In genomic region chr6:31617010-31617409, GRCh38 we compare ENCODE assay signal across 20 cellular contexts. TPM values are rescaled to one million over a fixed set of nuclear protein-coding genes. Genes with fewer than 3 reads are reported as not detected.
A peak's percentile ranks its signal among the peaks of the same experiment; 100 is the strongest.
DNase-seq lines count a peak whose midpoint lies in the region; ATAC-seq, FAIRE-seq and TF ChIP-seq lines count a peak whose summit lies in the region.
"Had no signal": no experiment of that assay in that cellular context is flagged by ENCODE, and none has a peak within 500 bp of the region (broad histone marks: within the 10 kb centered on the region; RNA-seq: fewer than 3 reads in every experiment).

No MANE protein-coding gene starts in this region.

- H3K27me3 ChIP-seq in Caco-2 (replicated peaks; ENCODE audit: control insufficient read depth, insufficient read depth, low read length) = no peaks in the 10 kb centered on the region
- H3K27me3 ChIP-seq: ascending aorta, ovary, right lobe of liver, vagina had no signal

- H3K27me3 Mint-ChIP-seq in activated CD4-positive, alpha-beta T cell treated with anti-CD3 and anti-CD28 coated beads, Interleukin-2, amount 10 ng/mL, durations not matched to agents 7 days and 5 days = no peaks in the 10 kb centered on the region
- H3K27me3 Mint-ChIP-seq in Caco-2 (ENCODE audit: insufficient read depth, unreplicated experiment) = no peaks in the 10 kb centered on the region
- no peaks in the 10 kb centered on the region for H3K27me3 Mint-ChIP-seq in activated CD8-positive, alpha-beta T cell treated with anti-CD3 and anti-CD28 coated beads, Interleukin-2, amount 10 ng/mL, durations not matched to agents 7 days and 5 days (ENCODE audit: low read depth)
- H3K27me3 Mint-ChIP-seq in glutamatergic neuron (ENCODE audit: unreplicated experiment) = peaks cover 6% of the 10 kb centered on the region
- H3K27me3 Mint-ChIP-seq: T-cell had no signal

- no TSS peak for BruUV-seq in Caco-2 (replicated peaks; lab: Mats Ljungman, UMichigan)

- H3K9me3 Mint-ChIP-seq in activated CD4-positive, alpha-beta T cell treated with anti-CD3 and anti-CD28 coated beads, Interleukin-2, amount 10 ng/mL, durations not matched to agents 7 days and 5 days = no peaks in the 10 kb centered on the region
- H3K9me3 Mint-ChIP-seq in Caco-2 (ENCODE audit: unreplicated experiment) (no peaks in the 10 kb centered on the region), glutamatergic neuron (ENCODE audit: unreplicated experiment) (peaks cover 4% of the 10 kb centered on the region)
- no peaks in the 10 kb centered on the region for H3K9me3 Mint-ChIP-seq in activated CD8-positive, alpha-beta T cell treated with anti-CD3 and anti-CD28 coated beads, Interleukin-2, amount 10 ng/mL, durations not matched to agents 7 days and 5 days (ENCODE audit: insufficient read depth)
- H3K9me3 Mint-ChIP-seq: T-cell had no signal

- intact Hi-C loops in Caco-2 (cut with micrococcal nuclease; ENCODE audit: unreplicated experiment) = no loop called here
- intact Hi-C loops in kidney (cut with DNase I) = no loop called here

- H3K27ac ChIP-seq in kidney (ENCODE audit: low read depth in 2 of 2, low read length in 2 of 2) = no peak overlapping the region
- H3K27ac ChIP-seq: ascending aorta, ovary, right lobe of liver, vagina had no signal

- POLR2A ChIA-PET in activated CD4-positive, alpha-beta T cell treated with anti-CD3 and anti-CD28 coated beads, Interleukin-2, amount 10 ng/mL, durations not matched to agents 7 days and 5 days (lab: Charles Lee) = no interaction called here
- POLR2A ChIA-PET in Caco-2 (lab: Charles Lee) = no interaction called here
- POLR2A ChIA-PET in activated CD8-positive, alpha-beta T cell treated with anti-CD3 and anti-CD28 coated beads, Interleukin-2, amount 10 ng/mL, durations not matched to agents 7 days and 5 days (lab: Charles Lee) = interaction anchor here (0.6 to 2.8 kb wide), 4 partner anchors 34 to 120 kb away, joined by 3 to 17 read pairs (median 8); partner anchors contain the start of genes CSNK2B, DDX39B and GPANK1

- peaks cover 46% of the 10 kb centered on the region for H3K4me1 Mint-ChIP-seq in activated CD4-positive, alpha-beta T cell treated with anti-CD3 and anti-CD28 coated beads, Interleukin-2, amount 10 ng/mL, durations not matched to agents 7 days and 5 days
- H3K4me1 Mint-ChIP-seq in Caco-2 (ENCODE audit: low read depth, unreplicated experiment) = peaks cover 24% of the 10 kb centered on the region
- peaks cover 50% of the 10 kb centered on the region for H3K4me1 Mint-ChIP-seq in activated CD8-positive, alpha-beta T cell treated with anti-CD3 and anti-CD28 coated beads, Interleukin-2, amount 10 ng/mL, durations not matched to agents 7 days and 5 days (ENCODE audit: low read depth)
- H3K4me1 Mint-ChIP-seq in glutamatergic neuron (ENCODE audit: low read depth, unreplicated experiment) = peaks cover 5% of the 10 kb centered on the region

- no peaks in the 10 kb centered on the region for H3K9me3 ChIP-seq in Caco-2
- no peaks in the 10 kb centered on the region for H3K9me3 ChIP-seq in kidney (ENCODE audit: control insufficient read depth in 1 of 2, low read length in 2 of 2)
- H3K9me3 ChIP-seq: ascending aorta, ovary, right lobe of liver, vagina had no signal

- no peak overlapping the region for H3K4me3 ChIP-seq in Caco-2 (ENCODE audit: low read depth, low read length)
- no peak overlapping the region for H3K4me3 ChIP-seq in kidney (ENCODE audit: low read length in 2 of 2)
- H3K4me3 ChIP-seq: ovary, right lobe of liver, vagina had no signal

- no peak for TF ChIP-seq CTCF in Caco-2 (IDR thresholded peaks at IDR 0.05; ENCODE audit: insufficient read depth in 1 of 2, low read depth in 1 of 2, low read length in 1 of 2, severe bottlenecking in 1 of 2, unreplicated experiment in 1 of 2)
- no peak for TF ChIP-seq CTCF in glutamatergic neuron (IDR thresholded peaks at IDR 0.05; ENCODE audit: partially characterized antibody, unreplicated experiment)
- TF ChIP-seq CTCF in kidney (IDR thresholded peaks at IDR 0.05; ENCODE audit: borderline replicate concordance, extremely low read depth, insufficient read depth) = no peak

- peaks cover 30% of the 10 kb centered on the region for H3K4me1 ChIP-seq in Caco-2
- H3K4me1 ChIP-seq in kidney (ENCODE audit: control insufficient read depth in 1 of 2, insufficient read depth in 1 of 2, low read depth in 1 of 2, low read length in 2 of 2) = peaks cover 0 to 6% of the 10 kb centered on the region in 2 donors

- H3K9ac ChIP-seq in kidney (ENCODE audit: low read length in 2 of 2) = no peak overlapping the region

- FAIRE-seq in kidney (lab: Jason Lieb, UNC) = no peak
- FAIRE-seq: frontal cortex had no signal

- peak overlapping the region; percentile 71 for H3K4me3 Mint-ChIP-seq in activated CD4-positive, alpha-beta T cell treated with anti-CD3 and anti-CD28 coated beads, Interleukin-2, amount 10 ng/mL, durations not matched to agents 7 days and 5 days
- H3K4me3 Mint-ChIP-seq in Caco-2 (ENCODE audit: unreplicated experiment) = no peak overlapping the region
- peak overlapping the region; percentile 94 for H3K4me3 Mint-ChIP-seq in activated CD8-positive, alpha-beta T cell treated with anti-CD3 and anti-CD28 coated beads, Interleukin-2, amount 10 ng/mL, durations not matched to agents 7 days and 5 days
- peak overlapping the region; percentile 3 for H3K4me3 Mint-ChIP-seq in glutamatergic neuron (ENCODE audit: unreplicated experiment)

- DNase-seq in activated CD4-positive, alpha-beta T cell treated with anti-CD3 and anti-CD28 coated beads, Interleukin-2, amount 10 ng/mL, durations not matched to agents 7 days and 5 days = no peak
- DNase-seq in activated CD4-positive, alpha-beta T cell treated with anti-CD3 and anti-CD28 coated beads, Interleukin-2, amount 50 U/mL, for 48 hours = no peak
- DNase-seq in Caco-2 = no peak
- no peak for DNase-seq in activated CD8-positive, alpha-beta T cell treated with anti-CD3 and anti-CD28 coated beads, Interleukin-2, amount 10 ng/mL, durations not matched to agents 7 days and 5 days
- DNase-seq in glutamatergic neuron = no peak
- DNase-seq in UCSD-AML1 (lab: John Stamatoyannopoulos, UW; ENCODE audit: unreplicated experiment) = no peak
- DNase-seq in kidney = no peak
- DNase-seq: ACHN, ovary, right lobe of liver, substantia nigra, T-cell had no signal

- H3K36me3 ChIP-seq in Caco-2 (ENCODE audit: control insufficient read depth, insufficient read depth, low read length) (no peaks in the 10 kb centered on the region), kidney (ENCODE audit: control insufficient read depth in 1 of 2, insufficient read depth in 2 of 2, low read length in 2 of 2) (no peaks in the 10 kb centered on the region)
- H3K36me3 ChIP-seq: ascending aorta, ovary, right lobe of liver, vagina had no signal

- peaks cover 20% of the 10 kb centered on the region for H3K36me3 Mint-ChIP-seq in activated CD4-positive, alpha-beta T cell treated with anti-CD3 and anti-CD28 coated beads, Interleukin-2, amount 10 ng/mL, durations not matched to agents 7 days and 5 days (ENCODE audit: low read depth)
- H3K36me3 Mint-ChIP-seq in Caco-2 (ENCODE audit: insufficient read depth, unreplicated experiment) = peaks cover 27% of the 10 kb centered on the region
- H3K36me3 Mint-ChIP-seq in activated CD8-positive, alpha-beta T cell treated with anti-CD3 and anti-CD28 coated beads, Interleukin-2, amount 10 ng/mL, durations not matched to agents 7 days and 5 days (ENCODE audit: low read depth) = peaks cover 35% of the 10 kb centered on the region
- no peaks in the 10 kb centered on the region for H3K36me3 Mint-ChIP-seq in glutamatergic neuron (ENCODE audit: unreplicated experiment)
- H3K36me3 Mint-ChIP-seq: T-cell had no signal

- no peak for ATAC-seq in activated CD8-positive, alpha-beta T cell treated with anti-CD3 and anti-CD28 coated beads, Interleukin-2, amount 10 ng/mL, durations not matched to agents 7 days and 5 days
- no peak for ATAC-seq in HG03432 (IDR thresholded peaks at IDR 0.05; ENCODE audit: unreplicated experiment)
- ATAC-seq: activated CD4-positive, CD25-positive, alpha-beta regulatory T cell treated with anti-CD3 and anti-CD28 coated beads, Interleukin-2, amount 50 U/mL, for 24 hours; right lobe of liver; T-cell had no signal

- CTCF ChIA-PET in activated CD4-positive, alpha-beta T cell treated with anti-CD3 and anti-CD28 coated beads, Interleukin-2, amount 10 ng/mL, durations not matched to agents 7 days and 5 days (lab: Charles Lee) = interaction anchor here (0.6 to 6.0 kb wide), 10 partner anchors 19 to 281 kb away, joined by 3 to 51 read pairs (median 3); partner anchors contain the start of genes ATP6V1G2 and NCR3
- CTCF ChIA-PET in Caco-2 (lab: Charles Lee) = no interaction called here
- CTCF ChIA-PET in activated CD8-positive, alpha-beta T cell treated with anti-CD3 and anti-CD28 coated beads, Interleukin-2, amount 10 ng/mL, durations not matched to agents 7 days and 5 days (lab: Charles Lee) = interaction anchor here (0.7 to 12.5 kb wide), 9 partner anchors 21 to 158 kb away, joined by 3 to 130 read pairs (median 4); partner anchors contain the start of genes ATP6V1G2, DDX39B and NCR3

- peak overlapping the region; percentile 23 for H3K27ac Mint-ChIP-seq in activated CD4-positive, alpha-beta T cell treated with anti-CD3 and anti-CD28 coated beads, Interleukin-2, amount 10 ng/mL, durations not matched to agents 7 days and 5 days
- H3K27ac Mint-ChIP-seq in Caco-2 (ENCODE audit: unreplicated experiment) (peak overlapping the region; percentile 53), glutamatergic neuron (ENCODE audit: unreplicated experiment) (no peak overlapping the region)
- peak overlapping the region; percentile 96 for H3K27ac Mint-ChIP-seq in activated CD8-positive, alpha-beta T cell treated with anti-CD3 and anti-CD28 coated beads, Interleukin-2, amount 10 ng/mL, durations not matched to agents 7 days and 5 days

RNA-seq across cellular contexts. Expression of gene AIF1, which starts 2.0 kb away (rescaled TPM):
- total RNA-seq in activated CD4-positive, alpha-beta T cell treated with anti-CD3 and anti-CD28 coated beads, Interleukin-2, amount 10 ng/mL, durations not matched to agents 7 days and 5 days = 10 to 100 TPM; 48.0 to 54.2 TPM
- 2.2 and 2.7 TPM in 2 replicates for total RNA-seq in Caco-2 (2022)
- 100 to 1,000 TPM; 177 TPM for total RNA-seq in activated CD8-positive, alpha-beta T cell treated with anti-CD3 and anti-CD28 coated beads, Interleukin-2, amount 10 ng/mL, durations not matched to agents 7 days and 5 days
- not detected for total RNA-seq in glutamatergic neuron (ENCODE audit: unreplicated experiment)
- total RNA-seq in kidney = 44.1 TPM
- polyA plus RNA-seq in kidney (ENCODE audit: insufficient read depth, low read depth, low replicate concordance) = 121 TPM
- total RNA-seq: HT1080, M059J had no signal

RNA-seq across cellular contexts. Expression of gene PRRC2A, which starts 3.5 kb away (rescaled TPM):
- 100 to 1,000 TPM; 240 to 246 TPM for total RNA-seq in activated CD4-positive, alpha-beta T cell treated with anti-CD3 and anti-CD28 coated beads, Interleukin-2, amount 10 ng/mL, durations not matched to agents 7 days and 5 days
- total RNA-seq in Caco-2 (2022) (213 and 222 TPM in 2 replicates), glutamatergic neuron (ENCODE audit: unreplicated experiment) (303 TPM), kidney (159 TPM)
- 100 to 1,000 TPM; 260 to 279 TPM for total RNA-seq in activated CD8-positive, alpha-beta T cell treated with anti-CD3 and anti-CD28 coated beads, Interleukin-2, amount 10 ng/mL, durations not matched to agents 7 days and 5 days
- polyA plus RNA-seq in kidney (ENCODE audit: insufficient read depth, low read depth, low replicate concordance) = 84.6 TPM

RNA-seq across cellular contexts. Expression of gene NCR3, which starts 24.2 kb away (rescaled TPM):
- 10 to 100 TPM; 20.0 to 23.8 TPM for total RNA-seq in activated CD4-positive, alpha-beta T cell treated with anti-CD3 and anti-CD28 coated beads, Interleukin-2, amount 10 ng/mL, durations not matched to agents 7 days and 5 days
- total RNA-seq in Caco-2 (2022) = not detected in 2 replicates
- 100 to 1,000 TPM; 107 to 115 TPM for total RNA-seq in activated CD8-positive, alpha-beta T cell treated with anti-CD3 and anti-CD28 coated beads, Interleukin-2, amount 10 ng/mL, durations not matched to agents 7 days and 5 days
- not detected for total RNA-seq in glutamatergic neuron (ENCODE audit: unreplicated experiment)
- total RNA-seq in kidney = 0.82 TPM
- polyA plus RNA-seq in kidney (ENCODE audit: insufficient read depth, low read depth, low replicate concordance) = not detected
- total RNA-seq: ascending aorta, frontal cortex, HT1080, M059J, mucosa of gallbladder, vagina had no signal

RNA-seq across cellular contexts. Expression of gene LST1, which starts 30.9 kb away (rescaled TPM):
- total RNA-seq in activated CD4-positive, alpha-beta T cell treated with anti-CD3 and anti-CD28 coated beads, Interleukin-2, amount 10 ng/mL, durations not matched to agents 7 days and 5 days = 10 to 100 TPM; 33.3 to 36.8 TPM
- total RNA-seq in Caco-2 (2022) = not detected in 2 replicates
- total RNA-seq in activated CD8-positive, alpha-beta T cell treated with anti-CD3 and anti-CD28 coated beads, Interleukin-2, amount 10 ng/mL, durations not matched to agents 7 days and 5 days = 100 to 1,000 TPM; 125 to 139 TPM
- total RNA-seq in glutamatergic neuron (ENCODE audit: unreplicated experiment) = not detected
- 31.5 TPM for total RNA-seq in kidney
- polyA plus RNA-seq in kidney (ENCODE audit: insufficient read depth, low read depth, low replicate concordance) = 14.8 TPM
- total RNA-seq: HT1080, M059J, vagina had no signal

RNA-seq across cellular contexts. Expression of gene LTB, which starts 34.8 kb away (rescaled TPM):
- 100 to 1,000 TPM; 585 to 747 TPM for total RNA-seq in activated CD4-positive, alpha-beta T cell treated with anti-CD3 and anti-CD28 coated beads, Interleukin-2, amount 10 ng/mL, durations not matched to agents 7 days and 5 days
- not detected in 2 replicates for total RNA-seq in Caco-2 (2022)
- total RNA-seq in activated CD8-positive, alpha-beta T cell treated with anti-CD3 and anti-CD28 coated beads, Interleukin-2, amount 10 ng/mL, durations not matched to agents 7 days and 5 days = 100 to 1,000 TPM; 613 to 618 TPM
- total RNA-seq in glutamatergic neuron (ENCODE audit: unreplicated experiment) = not detected
- total RNA-seq in kidney = 18.5 TPM
- 6.6 TPM for polyA plus RNA-seq in kidney (ENCODE audit: insufficient read depth, low read depth, low replicate concordance)
- total RNA-seq: ascending aorta, frontal cortex, HT1080 had no signal

Comparison
In these comparisons a context has a peak if more than half of its experiments do, and no peak if none do; other contexts are left out.
1. RNA of gene AIF1, which starts 2.0 kb away (total RNA-seq): 177 TPM in activated CD8-positive, alpha-beta T cell treated with anti-CD3 and anti-CD28 coated beads, Interleukin-2, amount 10 ng/mL, durations not matched to agents 7 days and 5 days, 48.0 to 54.2 TPM in activated CD4-positive, alpha-beta T cell treated with anti-CD3 and anti-CD28 coated beads, Interleukin-2, amount 10 ng/mL, durations not matched to agents 7 days and 5 days and 44.1 TPM in kidney (single experiment); 2.2 to 2.7 TPM in Caco-2 and not detected in glutamatergic neuron (single experiment); every median in the first group is over 10 times any median in the second.
2. RNA of gene NCR3, which starts 24.2 kb away (total RNA-seq): 107 to 115 TPM in activated CD8-positive, alpha-beta T cell treated with anti-CD3 and anti-CD28 coated beads, Interleukin-2, amount 10 ng/mL, durations not matched to agents 7 days and 5 days and 20.0 to 23.8 TPM in activated CD4-positive, alpha-beta T cell treated with anti-CD3 and anti-CD28 coated beads, Interleukin-2, amount 10 ng/mL, durations not matched to agents 7 days and 5 days; 0.82 TPM in kidney (single experiment), not detected in glutamatergic neuron (single experiment) and not detected in Caco-2; every median in the first group is over 10 times any median in the second.